ENCODE assay signal across 1 cellular context in the genomic region with DNA sequence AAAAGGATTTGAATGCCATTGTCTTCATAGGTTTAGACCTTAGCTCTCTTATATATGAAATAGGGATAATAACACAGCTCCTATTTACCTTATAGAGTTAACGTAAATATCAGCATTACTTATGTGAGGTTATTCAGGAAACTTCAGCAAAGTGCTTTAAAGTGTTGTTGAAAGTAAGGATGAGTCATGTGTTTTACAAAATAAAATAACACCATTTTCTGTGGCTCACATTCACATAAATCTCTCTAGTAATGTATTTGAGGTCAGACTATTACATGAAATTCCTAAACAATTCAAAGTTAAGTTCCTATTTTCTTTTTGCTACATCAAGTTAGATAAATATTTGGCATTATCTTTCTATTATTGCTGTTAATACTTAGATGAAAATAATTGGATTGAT.
TF ChIP-seq lines count a peak whose summit lies in the region.

No MANE protein-coding gene starts in this region.

TF ChIP-seq in endothelial cell of umbilical vein, 7 proteins besides CTCF, POLR2A, EP300 and RAD21:
- TF ChIP-seq JUN (IDR thresholded peaks at IDR 0.05; ENCODE audit: borderline replicate concordance, insufficient read depth, insufficient read length, low read depth) (peak; percentile 4), POLR2AphosphoS5 (IDR thresholded peaks at IDR 0.05; ENCODE audit: insufficient read depth, low read depth, low read length) (no peak), EZH2 (IDR thresholded peaks at IDR 0.05; ENCODE audit: borderline replicate concordance, low read depth, low read length, severe bottlenecking) (no peak), FOS (IDR thresholded peaks at IDR 0.05; ENCODE audit: borderline replicate concordance, insufficient read depth, low read length) (peak; percentile 27), MYC (IDR thresholded peaks at IDR 0.05; ENCODE audit: low read depth, low read length) (no peak), GATA2 (IDR thresholded peaks at IDR 0.05; ENCODE audit: insufficient read depth, insufficient read length, low read depth, low read length) (no peak)
- TF ChIP-seq, protein P1, sequence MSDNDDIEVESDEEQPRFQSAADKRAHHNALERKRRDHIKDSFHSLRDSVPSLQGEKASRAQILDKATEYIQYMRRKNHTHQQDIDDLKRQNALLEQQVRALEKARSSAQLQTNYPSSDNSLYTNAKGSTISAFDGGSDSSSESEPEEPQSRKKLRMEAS (IDR thresholded peaks at IDR 0.05; ENCODE audit: insufficient read depth, insufficient read length), result no peak
